In genomic region chr6:29005183-29005885, GRCh38 we compare ENCODE assay signal across 7 cellular contexts. TPM values are rescaled to one million over a fixed set of nuclear protein-coding genes. Genes with fewer than 3 reads are reported as not detected.
DNase-seq lines count a peak whose midpoint lies in the region; ATAC-seq and TF ChIP-seq lines count a peak whose summit lies in the region.

TSS of gene ZNF311 (minus strand) at chr6:29005315. CDS start at chr6:29003954, 1,361 bp downstream.

- no peak for TF ChIP-seq CTCF in GM23338 (conservative IDR thresholded peaks at IDR 0.05; ENCODE audit: low read depth in 2 of 2)
- TF ChIP-seq CTCF in astrocyte of the spinal cord (IDR thresholded peaks at IDR 0.05; ENCODE audit: low read depth, low read length) = no peak

- peak; percentile 99 for ATAC-seq in GM23338
- ATAC-seq in sciatic nerve = peak; percentile 99
- no peak for ATAC-seq in GM18873 (IDR thresholded peaks at IDR 0.05; ENCODE audit: low FRiP score, unreplicated experiment)
- no peak for ATAC-seq in HG03280 (IDR thresholded peaks at IDR 0.05; ENCODE audit: unreplicated experiment)

- H3F3A ChIP-seq in GM23338 (replicated peaks; ENCODE audit: low read depth) = no peaks in the 10 kb centered on the region

- no peaks in the 10 kb centered on the region for H3K36me3 Mint-ChIP-seq in GM23338 (ENCODE audit: low read depth)

- H3K4me1 ChIP-seq in GM23338 (ENCODE audit: insufficient read depth) = no peaks in the 10 kb centered on the region
- no peaks in the 10 kb centered on the region for H3K4me1 ChIP-seq in iPS DF 6.9 (ENCODE audit: control insufficient read depth, insufficient read depth, low read length)

- in situ Hi-C loops in astrocyte of the spinal cord (cut with HindIII; ENCODE audit: low sequenced_read_pairs) = no loop called here

- no peaks in the 10 kb centered on the region for H3K79me2 ChIP-seq in GM23338 (replicated peaks; ENCODE audit: insufficient read depth)

- peaks cover 11% of the 10 kb centered on the region for H3K27me3 Mint-ChIP-seq in GM23338 (ENCODE audit: insufficient read depth, low read depth, poor library complexity)

- H3K4me1 Mint-ChIP-seq in GM23338 = peaks cover 8% of the 10 kb centered on the region; the same call in 2 of the 3 replicates

- peak within 1 kb of the TSS; percentile 45 for H3K4me2 ChIP-seq in GM23338

- H3K27me3 ChIP-seq in GM23338 (ENCODE audit: insufficient read depth) (peaks cover 21% of the 10 kb centered on the region), iPS DF 6.9 (ENCODE audit: control insufficient read depth, insufficient read depth, low read length) (no peaks in the 10 kb centered on the region)

- DNase-seq in GM23338 (ENCODE audit: low spot score) = peak; percentile 86
- DNase-seq in NOMO-1 treated with DMSO at 0.1 percent for 48 hours (lab: John Stamatoyannopoulos, UW; ENCODE audit: unreplicated experiment) = peak; percentile 87
- DNase-seq in astrocyte of the spinal cord (ENCODE audit: low read depth, low spot score) = peak; percentile 64
- no peak for DNase-seq in iPS DF 6.9 (ENCODE audit: low read depth, low spot score)
- peak; percentile 70 for DNase-seq in sciatic nerve (ENCODE audit: low spot score)

- no CpG with 5 or more reads among the region's 29 CpGs for WGBS in iPS DF 6.9 (ENCODE audit: insufficient coverage, insufficient read length)

- H3K4me3 Mint-ChIP-seq in GM23338 = peak within 1 kb of the TSS; percentile 87

- H3K9me3 ChIP-seq in iPS DF 6.9 (ENCODE audit: control insufficient read depth, insufficient read depth, low read length) = no peaks in the 10 kb centered on the region

- no peak within 1 kb of the TSS for H2AFZ ChIP-seq in GM23338

- H3K9me3 Mint-ChIP-seq in GM23338 = no peaks in the 10 kb centered on the region

- no peaks in the 10 kb centered on the region for H3K9me2 ChIP-seq in GM23338 (ENCODE audit: insufficient read depth)

- no peaks in the 10 kb centered on the region for H4K20me1 ChIP-seq in GM23338 (replicated peaks; ENCODE audit: insufficient read depth)

- H3K4me3 ChIP-seq in GM23338 = peak within 1 kb of the TSS; percentile 48
- H3K4me3 ChIP-seq in astrocyte of the spinal cord (ENCODE audit: low read depth, low read length) = peak within 1 kb of the TSS; percentile 55
- peak within 1 kb of the TSS; percentile 72 for H3K4me3 ChIP-seq in iPS DF 6.9 (ENCODE audit: low read length)

- H3K27ac ChIP-seq in GM23338 (ENCODE audit: low read depth) (no peak within 1 kb of the TSS), iPS DF 6.9 (ENCODE audit: low read length) (no peak within 1 kb of the TSS)

- intact Hi-C loops in sciatic nerve (cut with DNase I) = loop anchor here (5.0 kb wide), 1 partner anchor 587 kb away; no protein-coding TSS in a partner anchor

- H3K27ac Mint-ChIP-seq in GM23338 = peak within 1 kb of the TSS; percentile 93

- H3K36me3 ChIP-seq in GM23338 (ENCODE audit: insufficient read depth) (no peaks in the 10 kb centered on the region), iPS DF 6.9 (ENCODE audit: control insufficient read depth, insufficient read depth, low read length) (no peaks in the 10 kb centered on the region)

TF ChIP-seq in GM23338, 12 proteins besides CTCF, POLR2A, EP300 and RAD21:
- TF ChIP-seq REST (IDR thresholded peaks at IDR 0.05; ENCODE audit: unreplicated experiment) (no peak), ZNF114 (CRISPR knock-in tag; IDR thresholded peaks at IDR 0.05) (no peak), JUNB (IDR thresholded peaks at IDR 0.05; ENCODE audit: unreplicated experiment) (no peak), EZH2 (IDR thresholded peaks at IDR 0.05; ENCODE audit: low read depth, unreplicated experiment) (no peak), NANOG (IDR thresholded peaks at IDR 0.05; ENCODE audit: borderline replicate concordance) (no peak), POLR2AphosphoS5 (IDR thresholded peaks at IDR 0.05; ENCODE audit: low read depth) (peak; percentile 76), EZH2phosphoT487 (IDR thresholded peaks at IDR 0.05; ENCODE audit: unreplicated experiment) (no peak), ETS1 (IDR thresholded peaks at IDR 0.05) (peak; percentile 62)

RNA-seq across cellular contexts. Expression of gene ZNF311, which starts in this region (rescaled TPM):
- 1.8 and 2.4 TPM in 2 replicates for total RNA-seq in GM23338 (2014; rRNA removed; shearing (Covaris generic))
- 1.5 TPM in 2 replicates for polyA plus RNA-seq in GM23338 (2016; fragmentation: Nextera tagmentation; extraction: Ambion mirVana)
- total RNA-seq in sciatic nerve = 2.1 TPM

Comparison
In these comparisons a context has a peak if more than half of its experiments do, and no peak if none do; other contexts are left out.
1. ATAC-seq: peak in GM23338 (single experiment) and sciatic nerve (single experiment); none in GM18873 (single experiment) and HG03280 (single experiment).
2. Peak in every context shown above with its lines, with median percentiles within 50 percentile points of each other: H3K4me3 ChIP-seq.